In the genomic region with DNA sequence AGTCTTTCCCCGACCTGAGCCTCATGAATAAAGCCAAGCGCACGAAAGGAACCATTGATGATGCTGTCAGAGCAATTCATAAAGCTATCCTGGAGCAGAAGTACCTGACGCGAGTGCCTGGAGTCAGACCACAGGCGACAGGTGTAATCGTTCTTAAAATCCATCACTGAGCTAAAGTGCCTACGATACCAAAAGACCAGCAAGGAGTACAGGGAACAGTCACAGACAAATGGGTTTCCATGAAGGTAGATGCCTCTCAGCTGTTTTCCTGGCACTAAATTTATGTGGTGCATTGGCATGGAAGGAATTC, we compare ENCODE assay signal across 9 cellular contexts. TPM values are rescaled to one million over a fixed set of nuclear protein-coding genes. Genes with fewer than 3 reads are reported as not detected.
DNase-seq lines count a peak whose midpoint lies in the region; ATAC-seq and TF ChIP-seq lines count a peak whose summit lies in the region.
"Had no signal": no experiment of that assay in that cellular context is flagged by ENCODE, and none has a peak within 500 bp of the region (broad histone marks: within the 10 kb centered on the region; RNA-seq: fewer than 3 reads in every experiment).

No MANE protein-coding gene starts in this region.

- 87 to 96% (median 92%) methylated on average over 8 of the region's 8 CpGs for WGBS in ovary, 3 donors

- H3K27ac ChIP-seq in CD4-positive, alpha-beta memory T cell (ENCODE audit: low read depth, low read length), result no peak overlapping the region
- H3K27ac ChIP-seq in Panc1 (ENCODE audit: low read length) (peak overlapping the region; percentile 80), duodenal mucosa (ENCODE audit: low read depth, low read length) (no peak overlapping the region), ovary (no peak overlapping the region)
- H3K27ac ChIP-seq: right atrium auricular region had no signal

- H3K36me3 Mint-ChIP-seq in CD4-positive, alpha-beta memory T cell, result peaks cover 0 to 15% of the 10 kb centered on the region in 2 donors

- no peak overlapping the region for H3K4me3 ChIP-seq in CD4-positive, alpha-beta memory T cell (ENCODE audit: low read length in 2 of 2)
- H3K4me3 ChIP-seq in Panc1 (ENCODE audit: low read depth in 2 of 2, low read length in 2 of 2) (peak overlapping the region; percentile 67 to 85), duodenal mucosa (ENCODE audit: low read depth in 1 of 2, low read length in 2 of 2) (peak overlapping the region; percentile 70 to 80), ovary (peak overlapping the region; percentile 78)

- intact Hi-C loops in CD4-positive, alpha-beta memory T cell (cut with micrococcal nuclease), result loop anchor here (2.0 kb wide), 2 partner anchors 45 to 139 kb away; no protein-coding TSS in a partner anchor
- intact Hi-C loops in Panc1 (cut with micrococcal nuclease; ENCODE audit: unreplicated experiment), result no loop called here
- intact Hi-C loops in ovary (cut with DNase I), result no loop called here

- H3K9me3 Mint-ChIP-seq in CD4-positive, alpha-beta memory T cell, result no peaks in the 10 kb centered on the region

- H3K36me3 ChIP-seq in CD4-positive, alpha-beta memory T cell (ENCODE audit: insufficient read depth, low read length), result no peaks in the 10 kb centered on the region
- no peaks in the 10 kb centered on the region; the same call in 1 of the 2 replicates for H3K36me3 ChIP-seq in Panc1 (ENCODE audit: control insufficient read depth, insufficient read depth, low read length)
- no peaks in the 10 kb centered on the region for H3K36me3 ChIP-seq in duodenal mucosa (ENCODE audit: control insufficient read depth in 1 of 2, insufficient read depth in 2 of 2, low read length in 2 of 2)
- H3K36me3 ChIP-seq in ovary, result no peaks in the 10 kb centered on the region
- H3K36me3 ChIP-seq: right atrium auricular region had no signal

- peak overlapping the region in 4 of 7 donors; percentile 4 to 78 (median 54) for H3K27ac Mint-ChIP-seq in CD4-positive, alpha-beta memory T cell

- TF ChIP-seq POLR2A in ovary (IDR thresholded peaks at IDR 0.05), result no peak

- POLR2A ChIA-PET in CD4-positive, alpha-beta memory T cell (lab: Charles Lee; ENCODE audit: partially characterized antibody), result interaction anchor here (1.1 to 9.5 kb wide), 15 partner anchors 8 to 320 kb away, joined by 3 to 154 read pairs (median 11); no protein-coding TSS in a partner anchor
- POLR2A ChIA-PET in Panc1 (lab: Charles Lee), result interaction anchor here (0.5 kb wide), 1 partner anchor 268 kb away, joined by 3 read pairs; no protein-coding TSS in a partner anchor

- H3K9me3 ChIP-seq in CD4-positive, alpha-beta memory T cell (ENCODE audit: control insufficient read depth in 1 of 2, low read length in 2 of 2), result no peaks in the 10 kb centered on the region
- no peaks in the 10 kb centered on the region for H3K9me3 ChIP-seq in Panc1 (ENCODE audit: control insufficient read depth, insufficient read depth, low read depth, low read length)
- H3K9me3 ChIP-seq in duodenal mucosa (ENCODE audit: control insufficient read depth in 1 of 2, low read length in 2 of 2), result no peaks in the 10 kb centered on the region
- H3K9me3 ChIP-seq in ovary, result no peaks in the 10 kb centered on the region
- H3K9me3 ChIP-seq: right atrium auricular region had no signal

- CTCF ChIA-PET in CD4-positive, alpha-beta memory T cell (lab: Charles Lee; ENCODE audit: partially characterized antibody), result interaction anchor here (1.0 to 7.8 kb wide), 15 partner anchors 8 to 318 kb away, joined by 3 to 71 read pairs (median 7); no protein-coding TSS in a partner anchor
- CTCF ChIA-PET in Panc1 (lab: Charles Lee), result no interaction called here

- no peak for DNase-seq in CD4-positive, alpha-beta memory T cell
- DNase-seq in Panc1 (ENCODE audit: low read depth, low spot score) (no peak), ovary (no peak), NCI-H1436 (lab: John Stamatoyannopoulos, UW) (no peak), DMS79 (lab: John Stamatoyannopoulos, UW) (no peak), SHP77 (lab: John Stamatoyannopoulos, UW) (no peak)

- H3K9ac ChIP-seq in duodenal mucosa (ENCODE audit: low read depth in 1 of 2, low read length in 2 of 2), result no peak overlapping the region

- peaks cover 37 to 69% (median 53%) of the 10 kb centered on the region in 4 donors for H3K4me1 Mint-ChIP-seq in CD4-positive, alpha-beta memory T cell

- in situ Hi-C loops in Panc1 (cut with HindIII; ENCODE audit: low pct_unique_long_range_greater_than_20kb, low sequenced_read_pairs), result no loop called here

- peaks cover 51% of the 10 kb centered on the region for H3K4me1 ChIP-seq in CD4-positive, alpha-beta memory T cell (ENCODE audit: insufficient read depth, low read length)
- peaks cover 19% of the 10 kb centered on the region for H3K4me1 ChIP-seq in Panc1 (ENCODE audit: control insufficient read depth, insufficient read depth, low read length)
- H3K4me1 ChIP-seq in duodenal mucosa (ENCODE audit: control insufficient read depth in 1 of 2, insufficient read depth in 2 of 2, low read length in 2 of 2), result peaks cover 7 to 8% of the 10 kb centered on the region in 2 donors
- H3K4me1 ChIP-seq in ovary (ENCODE audit: insufficient read depth), result peaks cover 10% of the 10 kb centered on the region

- TF ChIP-seq CTCF in Panc1 (IDR thresholded peaks at IDR 0.05) (no peak), ovary (IDR thresholded peaks at IDR 0.05) (no peak)

- peaks cover 0 to 1% of the 10 kb centered on the region in 2 donors for H3K27me3 Mint-ChIP-seq in CD4-positive, alpha-beta memory T cell

- peak overlapping the region; percentile 57 to 99 (median 93) for H3K4me3 Mint-ChIP-seq in CD4-positive, alpha-beta memory T cell

- no peak for ATAC-seq in Panc1
- ATAC-seq in GM21423 (IDR thresholded peaks at IDR 0.05; ENCODE audit: unreplicated experiment), result no peak

- no peaks in the 10 kb centered on the region for H3K27me3 ChIP-seq in CD4-positive, alpha-beta memory T cell (ENCODE audit: insufficient read depth, low read length)
- peaks cover 2% of the 10 kb centered on the region; the same call in 1 of the 2 replicates for H3K27me3 ChIP-seq in Panc1 (ENCODE audit: control insufficient read depth, insufficient read depth, low read length)
- H3K27me3 ChIP-seq in duodenal mucosa (ENCODE audit: control insufficient read depth in 1 of 2, insufficient read depth in 2 of 2, low read length in 2 of 2), result peaks cover 10 to 17% of the 10 kb centered on the region in 2 donors
- H3K27me3 ChIP-seq in ovary, result no peaks in the 10 kb centered on the region
- H3K27me3 ChIP-seq: right atrium auricular region had no signal

- no peak for TF ChIP-seq EP300 in ovary (IDR thresholded peaks at IDR 0.05)

- no TSS peak for BruUV-seq in Panc1 (replicated peaks; lab: Mats Ljungman, UMichigan)

RNA-seq across cellular contexts. Expression of gene PCED1B, which starts 1.4 kb away (rescaled TPM):
- 10 to 100 TPM; 44.3 to 49.0 TPM for total RNA-seq in CD4-positive, alpha-beta memory T cell
- polyA plus RNA-seq in CD4-positive, alpha-beta memory T cell, result 10 to 100 TPM; 46.6 to 74.6 TPM
- total RNA-seq in Panc1 (2021; ENCODE audit: unreplicated experiment) (0.82 TPM), ovary (10 to 100 TPM in 6 of 7 donors, 1 to 10 TPM in 1; 9.9 to 27.2 (median 13.0) TPM)
- 0.99 TPM for polyA plus RNA-seq in Panc1 (2012; ENCODE audit: insufficient read length)
- polyA plus RNA-seq in ovary, result 10 to 100 TPM; 12.1 to 19.6 TPM

RNA-seq across cellular contexts. Expression of gene AMIGO2, which starts 1.7 kb away (rescaled TPM):
- 10 to 100 TPM; 12.8 to 13.1 TPM for total RNA-seq in CD4-positive, alpha-beta memory T cell
- polyA plus RNA-seq in CD4-positive, alpha-beta memory T cell, result 10 to 100 TPM; 15.0 to 17.0 TPM
- total RNA-seq in Panc1 (2021; ENCODE audit: unreplicated experiment) (21.8 TPM), ovary (10 to 100 TPM; 13.1 to 65.5 (median 31.4) TPM)
- 12.4 TPM for polyA plus RNA-seq in Panc1 (2012; ENCODE audit: insufficient read length)
- 10 to 100 TPM; 14.4 to 29.2 TPM for polyA plus RNA-seq in ovary

Comparison
In these comparisons a context has a peak if more than half of its experiments do, and no peak if none do; other contexts are left out.
1. H3K4me3 ChIP-seq: peak in Panc1 (2 of 2), duodenal mucosa (2 of 2) and ovary (single experiment); none in CD4-positive, alpha-beta memory T cell (0 of 2).